ENCODE assay signal across 25 cellular contexts in genomic region chr5:149901511-149901910, GRCh38. TPM values are rescaled to one million over a fixed set of nuclear protein-coding genes. Genes with fewer than 3 reads are reported as not detected.
DNase-seq lines count a peak whose midpoint lies in the region; ATAC-seq, FAIRE-seq and TF ChIP-seq lines count a peak whose summit lies in the region.
"Had no signal": no experiment of that assay in that cellular context is flagged by ENCODE, and none has a peak within 500 bp of the region (broad histone marks: within the 10 kb centered on the region; RNA-seq: fewer than 3 reads in every experiment).

No MANE protein-coding gene starts in this region.

- H3K27ac Mint-ChIP-seq in activated CD4-positive, alpha-beta T cell treated with anti-CD3 and anti-CD28 coated beads, Interleukin-2, amount 10 ng/mL, durations not matched to agents 7 days and 5 days: no peak overlapping the region
- no peak overlapping the region for H3K27ac Mint-ChIP-seq in activated CD4-positive, alpha-beta T cell treated with anti-CD3 and anti-CD28 coated beads, Interleukin-2, amount 10 ng/mL, durations not matched to agents 24 days and 14 days
- H3K27ac Mint-ChIP-seq: CD8-positive, alpha-beta T cell had no signal

- no peak for FAIRE-seq in K562 (lab: Jason Lieb, UNC)
- FAIRE-seq: G401.6, H54, HTR-8/SVneo had no signal

- H3K9ac ChIP-seq in KMS-11 (peak overlapping the region; percentile 20; the same call in 1 of the 2 replicates), K562 (ENCODE audit: insufficient read depth in 1 of 2, low read depth in 2 of 2, low read length in 2 of 2) (no peak overlapping the region)
- H3K9ac ChIP-seq: SK-N-SH had no signal

- in situ Hi-C loops in K562 (cut with MboI): no loop called here

- H3K36me3 ChIP-seq in KMS-11 (ENCODE audit: insufficient read depth): no peaks in the 10 kb centered on the region
- no peaks in the 10 kb centered on the region for H3K36me3 ChIP-seq in K562 (ENCODE audit: control insufficient read depth, insufficient read depth, low read length)
- H3K36me3 ChIP-seq: MG63 had no signal

- no peak for TF ChIP-seq RAD21 in K562 (CRISPR knock-in tag; conservative IDR thresholded peaks at IDR 0.05 in 1 of 2, IDR thresholded peaks at IDR 0.05 in 1 of 2)

- POLR2A ChIA-PET in activated CD4-positive, alpha-beta T cell treated with anti-CD3 and anti-CD28 coated beads, Interleukin-2, amount 10 ng/mL, durations not matched to agents 7 days and 5 days (lab: Charles Lee): no interaction called here
- POLR2A ChIA-PET in K562 (lab: Yijun Ruan, JAX): no interaction called here

- no peak for TF ChIP-seq POLR2A in K562 (conservative IDR thresholded peaks at IDR 0.05)

- TF ChIP-seq CTCF in KMS-11 (conservative IDR thresholded peaks at IDR 0.05; ENCODE audit: low read depth, low read length) (no peak), K562 (IDR thresholded peaks at IDR 0.05 in 2 of 3, conservative IDR thresholded peaks at IDR 0.05 in 1 of 3; ENCODE audit: insufficient read depth in 2 of 3, low read depth in 1 of 3, low read length in 3 of 3) (no peak)

- no TSS peak for BruUV-seq in K562 (replicated peaks; lab: Mats Ljungman, UMichigan)

- no peaks in the 10 kb centered on the region for H3K27me3 ChIP-seq in KMS-11 (ENCODE audit: insufficient read depth, low read depth)
- no peaks in the 10 kb centered on the region for H3K27me3 ChIP-seq in K562 (ENCODE audit: control insufficient read depth in 2 of 2, insufficient read depth in 2 of 2, low read length in 2 of 2)

- no peak for ATAC-seq in K562
- no peak for ATAC-seq in HG02970 (IDR thresholded peaks at IDR 0.05; ENCODE audit: low FRiP score, unreplicated experiment)
- no peak for ATAC-seq in HG03521 (IDR thresholded peaks at IDR 0.05; ENCODE audit: unreplicated experiment)
- ATAC-seq in HG02852 (IDR thresholded peaks at IDR 0.05; ENCODE audit: unreplicated experiment): no peak
- ATAC-seq: CD8-positive, alpha-beta T cell had no signal

- H3K4me1 ChIP-seq in KMS-11 (ENCODE audit: low read depth, poor library complexity, severe bottlenecking) (peaks cover 22% of the 10 kb centered on the region), K562 (replicated peaks in 1 of 2; ENCODE audit: control insufficient read depth in 2 of 2, insufficient read depth in 2 of 2, low read length in 2 of 2) (peaks cover 4 to 7% of the 10 kb centered on the region in 2 experiments; a peak in 3 of 5 replicates)

- peaks cover 21% of the 10 kb centered on the region for H3K27me3 Mint-ChIP-seq in activated CD4-positive, alpha-beta T cell treated with anti-CD3 and anti-CD28 coated beads, Interleukin-2, amount 10 ng/mL, durations not matched to agents 7 days and 5 days
- H3K27me3 Mint-ChIP-seq in activated CD4-positive, alpha-beta T cell treated with anti-CD3 and anti-CD28 coated beads, Interleukin-2, amount 10 ng/mL, durations not matched to agents 24 days and 14 days: peaks cover 2% of the 10 kb centered on the region

- H3K4me3 Mint-ChIP-seq in activated CD4-positive, alpha-beta T cell treated with anti-CD3 and anti-CD28 coated beads, Interleukin-2, amount 10 ng/mL, durations not matched to agents 7 days and 5 days: no peak overlapping the region
- H3K4me3 Mint-ChIP-seq in activated CD4-positive, alpha-beta T cell treated with anti-CD3 and anti-CD28 coated beads, Interleukin-2, amount 10 ng/mL, durations not matched to agents 24 days and 14 days: no peak overlapping the region
- H3K4me3 Mint-ChIP-seq: CD8-positive, alpha-beta T cell had no signal

- no peaks in the 10 kb centered on the region for H4K20me1 ChIP-seq in KMS-11 (ENCODE audit: insufficient read depth)
- no peaks in the 10 kb centered on the region for H4K20me1 ChIP-seq in K562 (replicated peaks; ENCODE audit: control insufficient read depth, insufficient read depth, low read length)

- H3K4me2 ChIP-seq in KMS-11 (peak overlapping the region; percentile 71), K562 (ENCODE audit: insufficient read depth, low read length) (no peak overlapping the region)
- H3K4me2 ChIP-seq: SK-N-SH had no signal

- peak overlapping the region; percentile 10; the same call in 1 of the 2 replicates for H2AFZ ChIP-seq in KMS-11 (ENCODE audit: low read depth)
- no peak overlapping the region for H2AFZ ChIP-seq in K562 (ENCODE audit: low read depth, low read length)

- H3K9me1 ChIP-seq in K562 (ENCODE audit: control insufficient read depth, insufficient read depth, low read length): no peaks in the 10 kb centered on the region

- no peaks in the 10 kb centered on the region for H3K36me3 Mint-ChIP-seq in activated CD4-positive, alpha-beta T cell treated with anti-CD3 and anti-CD28 coated beads, Interleukin-2, amount 10 ng/mL, durations not matched to agents 7 days and 5 days (ENCODE audit: low read depth)
- no peaks in the 10 kb centered on the region for H3K36me3 Mint-ChIP-seq in activated CD4-positive, alpha-beta T cell treated with anti-CD3 and anti-CD28 coated beads, Interleukin-2, amount 10 ng/mL, durations not matched to agents 24 days and 14 days (ENCODE audit: low read depth)
- H3K36me3 Mint-ChIP-seq: CD8-positive, alpha-beta T cell had no signal

- no peak for TF ChIP-seq EP300 in K562 (IDR thresholded peaks at IDR 0.05; ENCODE audit: low read length)

- H3K79me2 ChIP-seq in KMS-11 (ENCODE audit: insufficient read depth, low read depth): no peaks in the 10 kb centered on the region
- H3K79me2 ChIP-seq in K562 (ENCODE audit: control insufficient read depth, insufficient read depth, low read length): no peaks in the 10 kb centered on the region

- CTCF ChIA-PET in activated CD4-positive, alpha-beta T cell treated with anti-CD3 and anti-CD28 coated beads, Interleukin-2, amount 10 ng/mL, durations not matched to agents 7 days and 5 days (lab: Charles Lee): interaction anchor here (0.6 kb wide), 1 partner anchor 178 kb away, joined by 3 read pairs; no protein-coding TSS in a partner anchor
- CTCF ChIA-PET in K562 (lab: Yijun Ruan, JAX; ENCODE audit: low intra/inter-chr PET ratio): interaction anchor here (0.8 to 1.2 kb wide), 3 partner anchors 59 to 89 kb away, joined by 3 read pairs; partner anchors contain the start of gene SLC26A2

- peak overlapping the region; percentile 56 for H3K27ac ChIP-seq in KMS-11
- H3K27ac ChIP-seq in K562 (ENCODE audit: extremely low read depth, low read depth, low read length): no peak overlapping the region

- H3K4me3 ChIP-seq in KMS-11 (IDR thresholded peaks at IDR 0.05; ENCODE audit: insufficient read depth, low read depth, low read length): no peak overlapping the region
- H3K4me3 ChIP-seq in K562: no peak overlapping the region
- H3K4me3 ChIP-seq: MG63 had no signal

- DNase-seq in activated CD4-positive, alpha-beta T cell treated with anti-CD3 and anti-CD28 coated beads, Interleukin-2, amount 10 ng/mL, durations not matched to agents 7 days and 5 days: peak; percentile 22
- DNase-seq in activated CD4-positive, alpha-beta T cell treated with anti-CD3 and anti-CD28 coated beads, Interleukin-2, amount 10 ng/mL, durations not matched to agents 24 days and 14 days: no peak
- DNase-seq in K562 (ENCODE audit: extremely low read depth in 1 of 4, low spot score in 3 of 4) (no peak), renal cortical epithelial cell (ENCODE audit: low read depth) (peak; percentile 47)
- DNase-seq: C1 segment of cervical spinal cord; Calu3; CD8-positive, alpha-beta T cell; DMS153; Karpas-422; MG63; NCI-H1092; NCI-H1436; NCI-H187 treated with DMSO at 0.1 percent for 48 hours; NCI-H510A; SIG-M5 had no signal

- H3K4me1 Mint-ChIP-seq in activated CD4-positive, alpha-beta T cell treated with anti-CD3 and anti-CD28 coated beads, Interleukin-2, amount 10 ng/mL, durations not matched to agents 7 days and 5 days: peaks cover 10% of the 10 kb centered on the region
- H3K4me1 Mint-ChIP-seq in activated CD4-positive, alpha-beta T cell treated with anti-CD3 and anti-CD28 coated beads, Interleukin-2, amount 10 ng/mL, durations not matched to agents 24 days and 14 days: peaks cover 7% of the 10 kb centered on the region

- H3K9me3 Mint-ChIP-seq in activated CD4-positive, alpha-beta T cell treated with anti-CD3 and anti-CD28 coated beads, Interleukin-2, amount 10 ng/mL, durations not matched to agents 7 days and 5 days: no peaks in the 10 kb centered on the region
- no peaks in the 10 kb centered on the region for H3K9me3 Mint-ChIP-seq in activated CD4-positive, alpha-beta T cell treated with anti-CD3 and anti-CD28 coated beads, Interleukin-2, amount 10 ng/mL, durations not matched to agents 24 days and 14 days
- H3K9me3 Mint-ChIP-seq: CD8-positive, alpha-beta T cell had no signal

- H3K9me3 ChIP-seq in K562 (replicated peaks; ENCODE audit: control insufficient read depth, insufficient read depth, low read depth, low read length): no peaks in the 10 kb centered on the region
- H3K9me3 ChIP-seq: MG63, SK-N-SH had no signal

- intact Hi-C loops in activated CD4-positive, alpha-beta T cell treated with anti-CD3 and anti-CD28 coated beads, Interleukin-2, amount 10 ng/mL, durations not matched to agents 24 days and 14 days (cut with micrococcal nuclease): no loop called here
- intact Hi-C loops in K562 (cut with micrococcal nuclease): loop anchor here (5.0 kb wide), 1 partner anchor 64 kb away; no protein-coding TSS in a partner anchor

- WGBS in K562 (ENCODE audit: insufficient coverage, low coverage, missing lambda C conversion rate): 25% methylated on average over 2 of the region's 2 CpGs

RNA-seq across cellular contexts. Expression of gene PDE6A, which starts 43.1 kb away (rescaled TPM):
- total RNA-seq in activated CD4-positive, alpha-beta T cell treated with anti-CD3 and anti-CD28 coated beads, Interleukin-2, amount 10 ng/mL, durations not matched to agents 7 days and 5 days: not detected
- total RNA-seq in activated CD4-positive, alpha-beta T cell treated with anti-CD3 and anti-CD28 coated beads, Interleukin-2, amount 10 ng/mL, durations not matched to agents 24 days and 14 days: not detected in 2 replicates
- not detected in 2 replicates for total RNA-seq in K562 (2011; cell fraction: chromatin; rRNA removed; ENCODE audit: low replicate concordance)
- not detected in 2 replicates for total RNA-seq in K562 (2011; cell fraction: nucleolus; rRNA removed)
- 0.23 TPM in 1 of 2 replicates, not detected in the other for total RNA-seq in K562 (2011; cell fraction: nucleoplasm; rRNA removed)
- total RNA-seq in K562 (2014; rRNA removed) (not detected in 2 replicates), K562 (2014; rRNA removed; fragmentation: Illumina TruSeq; extraction: Trizol) (not detected in 2 replicates), K562 (2015; rRNA removed; fragmentation: Illumina TruSeq; extraction: Trizol) (0.04 TPM in 2 replicates), K562 (2021) (not detected in 2 replicates), renal cortical epithelial cell (0.10 TPM in 1 of 2 replicates, not detected in the other)
- polyA plus RNA-seq in K562 (2011; rRNA removed) (not detected in 2 replicates), K562 (2014; fragmentation: Illumina TruSeq; extraction: Trizol) (0.03 TPM in 1 of 2 replicates, not detected in the other), K562 (2014; fragmentation: Nextera tagmentation; extraction: Ambion mirVana) (under 1 TPM in 1 of 2 experiments, not detected in 1; 0.01 TPM), K562 (2014; rRNA removed) (0.01 TPM in 1 of 2 replicates, not detected in the other)
- 0.03 TPM in 1 of 2 replicates, not detected in the other for polyA plus RNA-seq in K562 (2011; cell fraction: cytosol; rRNA removed)
- polyA plus RNA-seq in K562 (2011; cell fraction: nucleus; rRNA removed): not detected in 2 replicates
- polyA plus RNA-seq in K562 (2012): 0.04 and 0.05 TPM in 2 replicates
- not detected in 2 replicates for polyA minus RNA-seq in K562 (2011; rRNA and poly(A)+ RNA removed)
- polyA minus RNA-seq in K562 (2011; cell fraction: cytosol; rRNA and poly(A)+ RNA removed): not detected in 2 replicates
- not detected in 2 replicates for polyA minus RNA-seq in K562 (2011; cell fraction: nucleus; rRNA and poly(A)+ RNA removed)
- total RNA-seq: Calu3; CD8-positive, alpha-beta T cell; Daoy had no signal
- polyA plus RNA-seq: AG04450 had no signal

RNA-seq across cellular contexts. Expression of gene SLC26A2, which starts 59.0 kb away (rescaled TPM):
- 1 to 10 TPM; 8.8 to 9.3 TPM for total RNA-seq in activated CD4-positive, alpha-beta T cell treated with anti-CD3 and anti-CD28 coated beads, Interleukin-2, amount 10 ng/mL, durations not matched to agents 7 days and 5 days
- 8.3 and 9.0 TPM in 2 replicates for total RNA-seq in activated CD4-positive, alpha-beta T cell treated with anti-CD3 and anti-CD28 coated beads, Interleukin-2, amount 10 ng/mL, durations not matched to agents 24 days and 14 days
- total RNA-seq in K562 (2011; cell fraction: chromatin; rRNA removed; ENCODE audit: low replicate concordance): 6.6 and 7.6 TPM in 2 replicates
- total RNA-seq in K562 (2011; cell fraction: nucleolus; rRNA removed): 4.6 and 5.3 TPM in 2 replicates
- total RNA-seq in K562 (2011; cell fraction: nucleoplasm; rRNA removed): 6.6 and 9.2 TPM in 2 replicates
- 3.1 and 3.6 TPM in 2 replicates for total RNA-seq in K562 (2014; rRNA removed)
- total RNA-seq in K562 (2014; rRNA removed; fragmentation: Illumina TruSeq; extraction: Trizol): 4.3 and 5.6 TPM in 2 replicates
- total RNA-seq in K562 (2015; rRNA removed; fragmentation: Illumina TruSeq; extraction: Trizol): 5.8 and 6.3 TPM in 2 replicates
- total RNA-seq in K562 (2021): 4.1 and 4.9 TPM in 2 replicates
- 4.7 and 4.9 TPM in 2 replicates for polyA plus RNA-seq in K562 (2011; rRNA removed)
- 1.2 and 3.2 TPM in 2 replicates for polyA plus RNA-seq in K562 (2011; cell fraction: cytosol; rRNA removed)
- 1.7 and 3.6 TPM in 2 replicates for polyA plus RNA-seq in K562 (2011; cell fraction: nucleus; rRNA removed)
- 2.9 and 4.4 TPM in 2 replicates for polyA plus RNA-seq in K562 (2012)
- polyA plus RNA-seq in K562 (2014; fragmentation: Illumina TruSeq; extraction: Trizol): 3.3 and 3.5 TPM in 2 replicates
- polyA plus RNA-seq in K562 (2014; fragmentation: Nextera tagmentation; extraction: Ambion mirVana): 1 to 10 TPM; 1.1 to 2.0 TPM
- polyA plus RNA-seq in K562 (2014; rRNA removed): 2.6 TPM in 2 replicates
- polyA minus RNA-seq in K562 (2011; rRNA and poly(A)+ RNA removed): 13.8 and 13.9 TPM in 2 replicates
- 4.2 and 6.2 TPM in 2 replicates for polyA minus RNA-seq in K562 (2011; cell fraction: cytosol; rRNA and poly(A)+ RNA removed)
- polyA minus RNA-seq in K562 (2011; cell fraction: nucleus; rRNA and poly(A)+ RNA removed): 1.9 and 4.0 TPM in 2 replicates
- total RNA-seq in renal cortical epithelial cell: 97.9 and 100.0 TPM in 2 replicates

Comparison
In these comparisons a context has a peak if more than half of its experiments do, and no peak if none do; other contexts are left out.
1. DNase-seq: peak in activated CD4-positive, alpha-beta T cell treated with anti-CD3 and anti-CD28 coated beads, Interleukin-2, amount 10 ng/mL, durations not matched to agents 7 days and 5 days (single experiment) and renal cortical epithelial cell (single experiment); none in activated CD4-positive, alpha-beta T cell treated with anti-CD3 and anti-CD28 coated beads, Interleukin-2, amount 10 ng/mL, durations not matched to agents 24 days and 14 days (single experiment) and K562 (0 of 4).